8 cellular contexts compared by ENCODE assay signal in genomic region chr1:26318338-26319064, GRCh38. TPM values are rescaled to one million over a fixed set of nuclear protein-coding genes. Genes with fewer than 3 reads are reported as not detected.
DNase-seq lines count a peak whose midpoint lies in the region; ATAC-seq lines count a peak whose summit lies in the region.

No MANE protein-coding gene starts in this region.

- peak; percentile 45 for DNase-seq in activated naive CD4-positive, alpha-beta T cell treated with Interleukin-2 at 50 U/mL for 16 hours
- no peak for DNase-seq in activated naive CD4-positive, alpha-beta T cell (lab: John Stamatoyannopoulos, UW)
- DNase-seq in activated CD8-positive, alpha-beta memory T cell treated with anti-CD3 and anti-CD28 coated beads for 24 hours, result peak; percentile 78
- peak; percentile 63 for DNase-seq in medulla oblongata (ENCODE audit: extremely low spot score)
- no peak for DNase-seq in ureter (ENCODE audit: low spot score)
- no peak for DNase-seq in SIG-M5 treated with dmso at 0.1 percent for 504 hours (lab: John Stamatoyannopoulos, UW; ENCODE audit: unreplicated experiment)

- peak overlapping the region; percentile 57 for H3K4me3 ChIP-seq in thymus (ENCODE audit: low read length)

- no peaks in the 10 kb centered on the region for H3K9me3 ChIP-seq in thymus (ENCODE audit: control insufficient read depth)

- no peaks in the 10 kb centered on the region for H3K27me3 ChIP-seq in thymus (ENCODE audit: control insufficient read depth, insufficient read depth)

- peak overlapping the region; percentile 84 for H3K27ac ChIP-seq in thymus (ENCODE audit: low read depth)

- no peak for ATAC-seq in HG03045 (IDR thresholded peaks at IDR 0.05; ENCODE audit: unreplicated experiment)

- WGBS in thymus, result 43% methylated on average over 9 of the region's 9 CpGs

- H3K4me1 ChIP-seq in thymus (ENCODE audit: control insufficient read depth, insufficient read depth, low read length), result peaks cover 50% of the 10 kb centered on the region

- peaks cover 25% of the 10 kb centered on the region for H3K36me3 ChIP-seq in thymus (ENCODE audit: control insufficient read depth, insufficient read depth)

RNA-seq across cellular contexts. Expression of gene CD52, which starts 0.7 kb away (rescaled TPM):
- polyA plus RNA-seq in thymus, result 1,113 TPM
- 9.8 TPM for total RNA-seq in ureter

RNA-seq across cellular contexts. Expression of gene UBXN11, which starts 12.1 kb away (rescaled TPM):
- polyA plus RNA-seq in thymus, result 42.7 TPM
- total RNA-seq in ureter, result 30.3 TPM

RNA-seq across cellular contexts. Expression of gene CRYBG2, which starts 35.4 kb away (rescaled TPM):
- 7.3 TPM for polyA plus RNA-seq in thymus
- total RNA-seq in ureter, result 25.2 TPM

RNA-seq across cellular contexts. Expression of gene SH3BGRL3, which starts 38.6 kb away (rescaled TPM):
- 261 TPM for polyA plus RNA-seq in thymus
- total RNA-seq in ureter, result 145 TPM

RNA-seq across cellular contexts. Expression of gene ZNF683, which starts 54.0 kb away (rescaled TPM):
- 2.1 TPM for polyA plus RNA-seq in thymus
- total RNA-seq in ureter, result 1.2 TPM

Comparison
In these comparisons a context has a peak if more than half of its experiments do, and no peak if none do; other contexts are left out.
1. DNase-seq: peak in activated naive CD4-positive, alpha-beta T cell treated with Interleukin-2 at 50 U/mL for 16 hours (single experiment), activated CD8-positive, alpha-beta memory T cell treated with anti-CD3 and anti-CD28 coated beads for 24 hours (single experiment) and medulla oblongata (single experiment); none in activated naive CD4-positive, alpha-beta T cell (0 of 4), ureter (single experiment) and SIG-M5 treated with dmso at 0.1 percent for 504 hours (single experiment).